8 cellular contexts compared by ENCODE assay signal in genomic region chr15:89002281-89002761, GRCh38.
DNase-seq lines count a peak whose midpoint lies in the region; ATAC-seq and TF ChIP-seq lines count a peak whose summit lies in the region.

No MANE protein-coding gene starts in this region.

- H4K20me1 ChIP-seq in osteoblast (ENCODE audit: insufficient read depth, low read length): no peaks in the 10 kb centered on the region

- no peak overlapping the region for H3K4me3 ChIP-seq in adipocyte (ENCODE audit: low read length)
- H3K4me3 ChIP-seq in osteoblast (ENCODE audit: insufficient read depth, low read length): no peak overlapping the region

- H3K9me3 ChIP-seq in adipocyte (ENCODE audit: control insufficient read depth, low read length) (no peaks in the 10 kb centered on the region), osteoblast (ENCODE audit: low read depth, low read length) (no peaks in the 10 kb centered on the region)

- H3K27me3 ChIP-seq in adipocyte (replicated peaks; ENCODE audit: control insufficient read depth, insufficient read depth, low read length): no peaks in the 10 kb centered on the region
- no peaks in the 10 kb centered on the region for H3K27me3 ChIP-seq in osteoblast (ENCODE audit: insufficient read depth, low read length)

- peak; percentile 97 for ATAC-seq in GM19035 (IDR thresholded peaks at IDR 0.05; ENCODE audit: unreplicated experiment)
- peak; percentile 70 for ATAC-seq in HG03095 (IDR thresholded peaks at IDR 0.05; ENCODE audit: unreplicated experiment)

- H3K27ac ChIP-seq in osteoblast (ENCODE audit: low read depth, low read length): peak overlapping the region; percentile 36

- H3K4me1 ChIP-seq in adipocyte (ENCODE audit: control insufficient read depth, insufficient read depth, low read length) (peaks cover 8% of the 10 kb centered on the region), osteoblast (ENCODE audit: insufficient read depth, low read length) (peaks cover 17% of the 10 kb centered on the region)

- no peaks in the 10 kb centered on the region for H3K36me3 ChIP-seq in adipocyte (ENCODE audit: control insufficient read depth, insufficient read depth, low read length, severe bottlenecking)
- no peaks in the 10 kb centered on the region for H3K36me3 ChIP-seq in osteoblast (ENCODE audit: insufficient read depth, low read length)

- peak overlapping the region; percentile 19 for H3K4me2 ChIP-seq in osteoblast (ENCODE audit: insufficient read depth, low read length)

- DNase-seq in adipocyte (ENCODE audit: low read depth) (peak; percentile 52), osteoblast (ENCODE audit: insufficient read length, low spot score, missing footprints) (peak; percentile 88), pons (ENCODE audit: low spot score) (no peak), mesenteric fat pad (ENCODE audit: low spot score) (no peak), NCI-H2107 (lab: John Stamatoyannopoulos, UW) (no peak)
- no peak for DNase-seq in central memory CD4-positive, alpha-beta T cell

- no peak for TF ChIP-seq CTCF in osteoblast (IDR thresholded peaks at IDR 0.05; ENCODE audit: extremely low read depth, low read depth, low read length)

- peak overlapping the region; percentile 12 for H3K9ac ChIP-seq in adipocyte (ENCODE audit: low read length)

- no peaks in the 10 kb centered on the region for H3K79me2 ChIP-seq in osteoblast (ENCODE audit: insufficient read depth, low read length)

- H2AFZ ChIP-seq in osteoblast (ENCODE audit: low read length): peak overlapping the region; percentile 39

Comparison
In these comparisons a context has a peak if more than half of its experiments do, and no peak if none do; other contexts are left out.
1. DNase-seq: peak in adipocyte (single experiment) and osteoblast (single experiment); none in pons (single experiment), mesenteric fat pad (single experiment), central memory CD4-positive, alpha-beta T cell (single experiment) and NCI-H2107 (single experiment).